1 cellular context compared by ENCODE assay signal in the genomic region with DNA sequence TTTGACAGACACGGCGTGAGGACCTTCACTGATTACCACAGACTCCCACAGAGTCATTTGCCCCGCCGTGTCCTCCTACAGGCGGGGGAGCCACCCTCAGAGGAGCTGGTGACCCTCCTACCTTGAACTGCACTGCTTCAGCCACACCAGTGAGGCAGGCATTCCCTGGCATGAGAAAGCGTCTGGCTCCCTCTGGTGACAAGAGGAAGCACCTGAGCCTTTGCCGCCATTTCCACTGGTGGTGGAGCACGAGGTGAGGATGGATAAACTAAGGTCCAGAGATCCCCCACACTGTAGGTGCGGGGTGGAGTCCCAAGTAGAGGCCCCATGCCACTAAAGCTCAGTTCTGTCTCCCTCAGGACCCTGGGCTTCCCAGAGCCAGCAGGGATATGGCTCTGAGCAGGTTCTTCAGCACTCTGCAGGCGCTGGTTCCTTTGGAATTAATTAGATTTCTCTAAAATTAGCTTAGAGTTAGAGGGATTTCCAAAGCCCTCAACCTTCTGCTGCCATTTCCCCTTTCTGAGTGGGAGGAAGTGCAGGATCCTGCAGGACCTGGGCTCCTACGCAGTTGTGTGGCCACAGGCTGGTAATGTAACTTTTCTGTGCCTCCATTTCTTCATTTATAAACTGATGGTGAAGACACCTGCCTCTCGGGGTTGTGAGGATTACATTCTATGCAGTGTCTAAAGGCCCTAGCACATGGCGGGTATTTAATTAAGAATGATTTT.
TF ChIP-seq lines count a peak whose summit lies in the region.

No MANE protein-coding gene starts in this region.

TF ChIP-seq in HepG2, 621 proteins besides CTCF, POLR2A, EP300 and RAD21 (continued from another document):
- TF ChIP-seq, protein P1, sequence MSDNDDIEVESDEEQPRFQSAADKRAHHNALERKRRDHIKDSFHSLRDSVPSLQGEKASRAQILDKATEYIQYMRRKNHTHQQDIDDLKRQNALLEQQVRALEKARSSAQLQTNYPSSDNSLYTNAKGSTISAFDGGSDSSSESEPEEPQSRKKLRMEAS (IDR thresholded peaks at IDR 0.05), result peak; percentile 77
- peak; percentile 46; the same call in 1 of the 2 replicates for TF ChIP-seq GABPB1 (CRISPR knock-in tag; IDR thresholded peaks at IDR 0.05)
TF ChIP-seq in HepG2: peak in this region for 9.
